ENCODE assay signal across 19 cellular contexts in the genomic region with DNA sequence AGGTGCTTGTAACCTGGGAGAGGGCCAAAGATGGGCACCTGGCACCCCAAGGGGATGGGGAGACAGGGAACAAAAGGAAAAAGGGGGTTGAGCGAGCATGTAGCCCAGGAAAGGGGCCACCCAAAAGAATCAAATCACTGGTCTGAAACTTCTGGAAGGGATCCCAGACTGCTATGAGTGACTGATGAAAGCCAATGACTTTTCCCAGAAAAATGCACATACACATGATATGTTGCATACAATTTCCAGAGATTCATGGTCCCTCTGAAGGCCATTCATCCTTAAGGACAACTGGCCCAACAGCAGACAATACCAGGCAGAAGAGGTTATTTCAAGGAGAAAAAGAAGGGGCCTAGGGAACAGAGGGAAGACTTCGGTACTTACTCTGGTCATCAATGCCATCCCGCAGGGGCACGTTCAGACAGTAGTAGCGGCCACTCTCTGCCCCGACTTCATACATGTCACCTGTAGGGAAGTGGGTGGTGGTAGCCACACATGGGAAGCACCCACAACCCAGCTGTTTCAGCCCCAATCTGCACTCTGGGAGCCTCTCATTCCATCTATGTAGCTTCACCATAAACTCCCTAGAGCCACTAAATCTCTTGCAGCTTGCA. TPM values are rescaled to one million over a fixed set of nuclear protein-coding genes. Genes with fewer than 3 reads are reported as not detected.
DNase-seq lines count a peak whose midpoint lies in the region; ATAC-seq, FAIRE-seq and TF ChIP-seq lines count a peak whose summit lies in the region.
"Had no signal": no experiment of that assay in that cellular context is flagged by ENCODE, and none has a peak within 500 bp of the region (broad histone marks: within the 10 kb centered on the region; RNA-seq: fewer than 3 reads in every experiment).

No MANE protein-coding gene starts in this region.

- H3K27ac ChIP-seq in astrocyte (ENCODE audit: low read depth, low read length), result no peak overlapping the region

- H3K27me3 ChIP-seq in astrocyte (ENCODE audit: insufficient read depth, low read length), result no peaks in the 10 kb centered on the region

- H2AFZ ChIP-seq in astrocyte (ENCODE audit: low read depth, low read length), result no peak overlapping the region

- no peak for FAIRE-seq in astrocyte (lab: Jason Lieb, UNC)

- TF ChIP-seq CTCF in astrocyte (IDR thresholded peaks at IDR 0.05; ENCODE audit: insufficient read depth, low read depth, low read length), result no peak

- peaks cover 5% of the 10 kb centered on the region for H3K4me1 Mint-ChIP-seq in astrocyte (ENCODE audit: low read depth, unreplicated experiment)
- peaks cover 14% of the 10 kb centered on the region for H3K4me1 Mint-ChIP-seq in stimulated activated effector memory CD8-positive, alpha-beta T cell treated with anti-CD3 and anti-CD28 coated beads, Interleukin-12 subunit alpha, Interleukin-12 subunit beta, amount 100 ng/mL, for 72 hours

- peaks cover 22% of the 10 kb centered on the region for H3K36me3 Mint-ChIP-seq in astrocyte (ENCODE audit: low read depth, unreplicated experiment)
- H3K36me3 Mint-ChIP-seq in stimulated activated effector memory CD8-positive, alpha-beta T cell treated with anti-CD3 and anti-CD28 coated beads, Interleukin-12 subunit alpha, Interleukin-12 subunit beta, amount 100 ng/mL, for 72 hours, result peaks cover 100% of the 10 kb centered on the region

- no peaks in the 10 kb centered on the region for H3K27me3 Mint-ChIP-seq in astrocyte (ENCODE audit: low read depth, unreplicated experiment)
- H3K27me3 Mint-ChIP-seq: IgD-negative memory B cell had no signal

- DNase-seq in HCEC 1CT, result peak; percentile 24
- DNase-seq in astrocyte (ENCODE audit: low read depth), result no peak
- DNase-seq in stimulated activated effector memory CD8-positive, alpha-beta T cell treated with anti-CD3 and anti-CD28 coated beads, Interleukin-12 subunit alpha, Interleukin-12 subunit beta, amount 100 ng/mL, for 72 hours (ENCODE audit: low spot score in 2 of 2), result no peak
- DNase-seq in stimulated activated CD8-positive, alpha-beta memory T cell treated with anti-CD3 and anti-CD28 coated beads, Interleukin-4, amount 100 ng/mL, for 48 hours, result no peak
- no peak for DNase-seq in LoVo (ENCODE audit: low spot score)
- DNase-seq: AML-193, Caco-2, DMS153, HFFc6, Kasumi-1, NCI-H1417 treated with DMSO at 0.1 percent for 48 hours, NCI-H1930, NCI-H2171, NCI-H446, NCI-H69, SIG-M5 had no signal

- H3K27ac Mint-ChIP-seq in astrocyte (ENCODE audit: unreplicated experiment), result no peak overlapping the region
- peak overlapping the region; percentile 86 for H3K27ac Mint-ChIP-seq in stimulated activated effector memory CD8-positive, alpha-beta T cell treated with anti-CD3 and anti-CD28 coated beads, Interleukin-12 subunit alpha, Interleukin-12 subunit beta, amount 100 ng/mL, for 72 hours

- H3K9me3 Mint-ChIP-seq in astrocyte (ENCODE audit: unreplicated experiment), result no peaks in the 10 kb centered on the region
- no peaks in the 10 kb centered on the region for H3K9me3 Mint-ChIP-seq in stimulated activated effector memory CD8-positive, alpha-beta T cell treated with anti-CD3 and anti-CD28 coated beads, Interleukin-12 subunit alpha, Interleukin-12 subunit beta, amount 100 ng/mL, for 72 hours
- H3K9me3 Mint-ChIP-seq: CD14-positive monocyte, HFFc6, IgD-negative memory B cell had no signal

- H3K4me1 ChIP-seq in astrocyte (ENCODE audit: insufficient read depth, low read length), result no peaks in the 10 kb centered on the region
- H3K4me1 ChIP-seq: Caco-2 had no signal

- H3K4me2 ChIP-seq in astrocyte (ENCODE audit: low read length), result no peak overlapping the region

- ATAC-seq in stimulated activated effector memory CD8-positive, alpha-beta T cell treated with anti-CD3 and anti-CD28 coated beads, Interleukin-12 subunit alpha, Interleukin-12 subunit beta, amount 100 ng/mL, for 72 hours, result no peak

- no peak overlapping the region for H3K4me3 ChIP-seq in astrocyte (ENCODE audit: insufficient read depth, low read depth, low read length)

- H3K9me3 ChIP-seq in astrocyte (ENCODE audit: insufficient read depth, low read depth, low read length), result no peaks in the 10 kb centered on the region
- H3K9me3 ChIP-seq: Caco-2 had no signal

- peaks cover 41% of the 10 kb centered on the region for H4K20me1 ChIP-seq in astrocyte (ENCODE audit: insufficient read depth, low read length)

- no peak overlapping the region for H3K9ac ChIP-seq in astrocyte (ENCODE audit: low read length)

- peaks cover 32% of the 10 kb centered on the region for H3K36me3 ChIP-seq in astrocyte (ENCODE audit: insufficient read depth, low read length)

- peak overlapping the region; percentile 12 for H3K4me3 Mint-ChIP-seq in astrocyte (ENCODE audit: unreplicated experiment)
- H3K4me3 Mint-ChIP-seq in stimulated activated effector memory CD8-positive, alpha-beta T cell treated with anti-CD3 and anti-CD28 coated beads, Interleukin-12 subunit alpha, Interleukin-12 subunit beta, amount 100 ng/mL, for 72 hours, result no peak overlapping the region
- H3K4me3 Mint-ChIP-seq: CD14-positive monocyte, HFFc6, IgD-negative memory B cell had no signal

- peaks cover 30% of the 10 kb centered on the region for H3K79me2 ChIP-seq in astrocyte (ENCODE audit: insufficient read depth, low read length)

RNA-seq across cellular contexts. Expression of gene HDAC3, which starts 8.4 kb away (rescaled TPM):
- 60.7 and 63.8 TPM in 2 replicates for total RNA-seq in astrocyte

RNA-seq across cellular contexts. Expression of gene RELL2, which starts 8.5 kb away (rescaled TPM):
- 12.2 and 12.9 TPM in 2 replicates for total RNA-seq in astrocyte

RNA-seq across cellular contexts. Expression of gene DIAPH1, which starts 9.5 kb away (rescaled TPM):
- total RNA-seq in astrocyte, result 63.5 and 78.8 TPM in 2 replicates

RNA-seq across cellular contexts. Expression of gene FCHSD1, which starts 22.9 kb away (rescaled TPM):
- 39.4 and 40.6 TPM in 2 replicates for total RNA-seq in astrocyte

RNA-seq across cellular contexts. Expression of gene ARAP3, which starts 53.7 kb away (rescaled TPM):
- total RNA-seq in astrocyte, result 14.9 and 17.4 TPM in 2 replicates
- total RNA-seq: OCI-LY7 had no signal
